Comparison of ENCODE assay signal across 9 cellular contexts in the genomic region with DNA sequence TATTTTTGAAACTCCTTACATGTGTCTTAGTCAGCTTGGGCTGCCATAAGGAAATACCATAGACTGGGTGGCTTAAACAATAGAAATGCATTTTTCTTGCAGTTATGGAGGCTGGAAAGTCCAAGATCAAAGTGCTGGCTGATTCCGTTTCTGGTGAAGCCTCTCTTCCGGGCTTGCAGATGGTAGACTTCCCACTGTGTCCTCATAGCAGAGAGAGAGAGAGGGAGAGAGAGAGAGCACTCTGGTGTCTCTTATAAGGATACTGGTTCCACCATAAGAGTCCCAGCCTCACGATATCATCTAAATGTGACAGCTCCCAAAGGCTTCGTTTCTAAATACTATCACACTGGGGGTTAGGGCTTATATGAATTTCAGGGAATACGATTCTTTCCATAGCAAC. TPM values are rescaled to one million over a fixed set of nuclear protein-coding genes. Genes with fewer than 3 reads are reported as not detected.
DNase-seq lines count a peak whose midpoint lies in the region; ATAC-seq lines count a peak whose summit lies in the region.
"Had no signal": no experiment of that assay in that cellular context is flagged by ENCODE, and none has a peak within 500 bp of the region (broad histone marks: within the 10 kb centered on the region; RNA-seq: fewer than 3 reads in every experiment).

No MANE protein-coding gene starts in this region.

- no peaks in the 10 kb centered on the region for H3K9me3 Mint-ChIP-seq in activated T-helper 1 cell treated with anti-CD3 and anti-CD28 coated beads, Interleukin-12 subunit alpha, Interleukin-12 subunit beta, Interleukin-2, Interleukin-4 antibody, amounts not matched to agents 30 ng/mL and 10 ng/mL and 1 ng/mL, durations not matched to agents 14 hours and 24 hours and 36 hours

- peak overlapping the region; percentile 33 for H3K27ac Mint-ChIP-seq in activated T-helper 1 cell treated with anti-CD3 and anti-CD28 coated beads, Interleukin-12 subunit alpha, Interleukin-12 subunit beta, Interleukin-2, Interleukin-4 antibody, amounts not matched to agents 30 ng/mL and 10 ng/mL and 1 ng/mL, durations not matched to agents 14 hours and 24 hours and 36 hours

- DNase-seq in DMS53 (lab: John Stamatoyannopoulos, UW) (peak; percentile 84), ecto neural progenitor cell (ENCODE audit: low spot score) (no peak), amniotic stem cell (lab: John Stamatoyannopoulos, UW) (no peak), NCI-H1048 (lab: John Stamatoyannopoulos, UW) (no peak)
- DNase-seq in activated T-helper 1 cell treated with anti-CD3 and anti-CD28 coated beads, Interleukin-12 subunit alpha, Interleukin-12 subunit beta, Interleukin-2, Interleukin-4 antibody, amounts not matched to agents 30 ng/mL and 10 ng/mL and 1 ng/mL, durations not matched to agents 14 hours and 24 hours and 36 hours (ENCODE audit: low spot score): no peak

- H3K4me1 Mint-ChIP-seq in activated T-helper 1 cell treated with anti-CD3 and anti-CD28 coated beads, Interleukin-12 subunit alpha, Interleukin-12 subunit beta, Interleukin-2, Interleukin-4 antibody, amounts not matched to agents 30 ng/mL and 10 ng/mL and 1 ng/mL, durations not matched to agents 14 hours and 24 hours and 36 hours (ENCODE audit: low read depth): peaks cover 23% of the 10 kb centered on the region

- peaks cover 10% of the 10 kb centered on the region for H3K27me3 Mint-ChIP-seq in activated T-helper 1 cell treated with anti-CD3 and anti-CD28 coated beads, Interleukin-12 subunit alpha, Interleukin-12 subunit beta, Interleukin-2, Interleukin-4 antibody, amounts not matched to agents 30 ng/mL and 10 ng/mL and 1 ng/mL, durations not matched to agents 14 hours and 24 hours and 36 hours (ENCODE audit: insufficient read depth)

- no peaks in the 10 kb centered on the region for H3K27me3 ChIP-seq in mucosa of rectum (ENCODE audit: control insufficient read depth in 2 of 2, insufficient read depth in 2 of 2, low read length in 2 of 2)

- peak overlapping the region; percentile 83 for H3K4me3 Mint-ChIP-seq in activated T-helper 1 cell treated with anti-CD3 and anti-CD28 coated beads, Interleukin-12 subunit alpha, Interleukin-12 subunit beta, Interleukin-2, Interleukin-4 antibody, amounts not matched to agents 30 ng/mL and 10 ng/mL and 1 ng/mL, durations not matched to agents 14 hours and 24 hours and 36 hours

- intact Hi-C loops in activated T-helper 1 cell treated with anti-CD3 and anti-CD28 coated beads, Interleukin-12 subunit alpha, Interleukin-12 subunit beta, Interleukin-2, Interleukin-4 antibody, amounts not matched to agents 30 ng/mL and 10 ng/mL and 1 ng/mL, durations not matched to agents 14 hours and 24 hours and 36 hours (cut with micrococcal nuclease): loop anchor here (1.0 to 10.0 kb wide), 8 partner anchors 12 to 1093 kb away; a partner anchor contains a TSS

- peaks cover 2 to 5% of the 10 kb centered on the region in 2 donors for H3K4me1 ChIP-seq in mucosa of rectum (ENCODE audit: control insufficient read depth in 2 of 2, insufficient read depth in 2 of 2, low read length in 2 of 2)

- H3K27ac ChIP-seq in mucosa of rectum (ENCODE audit: low read depth in 2 of 2, low read length in 2 of 2): peak overlapping the region in 1 of 2 donors; percentile 14
- H3K27ac ChIP-seq: SK-N-MC had no signal

- ATAC-seq in HG03060 (IDR thresholded peaks at IDR 0.05; ENCODE audit: low read depth, unreplicated experiment) (peak; percentile 13), HG03097 (IDR thresholded peaks at IDR 0.05; ENCODE audit: low FRiP score, unreplicated experiment) (no peak)

- H3K9me3 ChIP-seq in mucosa of rectum (ENCODE audit: control insufficient read depth in 2 of 2, low read length in 2 of 2): no peaks in the 10 kb centered on the region

- H3K9ac ChIP-seq in mucosa of rectum (ENCODE audit: low read depth in 1 of 2, low read length in 2 of 2): peak overlapping the region in 1 of 2 donors; percentile 40

- no peaks in the 10 kb centered on the region for H3K36me3 ChIP-seq in mucosa of rectum (ENCODE audit: control insufficient read depth in 2 of 2, insufficient read depth in 2 of 2, low read length in 2 of 2)

- H3K36me3 Mint-ChIP-seq in activated T-helper 1 cell treated with anti-CD3 and anti-CD28 coated beads, Interleukin-12 subunit alpha, Interleukin-12 subunit beta, Interleukin-2, Interleukin-4 antibody, amounts not matched to agents 30 ng/mL and 10 ng/mL and 1 ng/mL, durations not matched to agents 14 hours and 24 hours and 36 hours (ENCODE audit: low read depth): no peaks in the 10 kb centered on the region

- H3K4me3 ChIP-seq in mucosa of rectum (ENCODE audit: low read length in 2 of 2): peak overlapping the region; percentile 66 to 88
- H3K4me3 ChIP-seq: SK-N-MC had no signal

RNA-seq across cellular contexts. Expression of a gene that starts 39.7 kb away (rescaled TPM):
- 0.03 and 0.37 TPM in 2 replicates for total RNA-seq in activated T-helper 1 cell treated with anti-CD3 and anti-CD28 coated beads, Interleukin-12 subunit alpha, Interleukin-12 subunit beta, Interleukin-2, Interleukin-4 antibody, amounts not matched to agents 30 ng/mL and 10 ng/mL and 1 ng/mL, durations not matched to agents 14 hours and 24 hours and 36 hours
